Comparison of ENCODE assay signal across 10 cellular contexts in the genomic region with DNA sequence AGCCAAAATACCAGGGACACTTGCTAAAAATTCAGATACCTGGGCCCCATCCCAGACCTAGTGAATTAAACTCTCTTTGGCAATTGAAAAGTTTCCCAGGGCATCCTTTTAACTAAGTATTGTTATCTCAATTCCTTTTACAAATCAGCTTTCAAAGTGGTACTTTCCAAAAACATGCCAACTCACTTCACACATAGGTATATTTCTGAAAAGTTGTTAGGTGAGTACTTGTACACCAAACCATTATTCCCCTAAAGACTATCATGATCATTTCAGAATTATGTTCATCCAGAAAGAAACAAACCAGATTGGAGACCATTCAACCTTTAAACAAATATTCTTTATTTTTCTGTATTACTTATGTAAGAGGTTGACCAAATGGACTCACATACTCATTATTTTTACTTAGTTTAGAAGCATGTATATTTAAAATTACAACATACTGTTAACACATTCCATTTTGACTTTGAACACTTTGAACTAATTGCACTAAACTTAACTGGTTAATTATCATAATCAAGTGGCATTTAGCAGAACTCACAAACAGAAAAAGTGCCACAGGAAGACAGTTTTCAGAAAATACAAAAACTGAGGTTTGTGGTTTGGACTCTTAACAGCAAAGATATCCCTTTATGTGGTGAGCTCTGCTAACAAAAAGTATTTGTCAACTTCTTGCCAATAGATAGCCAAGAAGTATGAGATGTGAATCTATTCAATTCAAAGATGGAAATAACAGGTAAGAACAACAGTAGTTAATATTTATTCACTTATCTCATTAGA. TPM values are rescaled to one million over a fixed set of nuclear protein-coding genes. Genes with fewer than 3 reads are reported as not detected.
DNase-seq lines count a peak whose midpoint lies in the region; ATAC-seq, FAIRE-seq and TF ChIP-seq lines count a peak whose summit lies in the region.
"Had no signal": no experiment of that assay in that cellular context is flagged by ENCODE, and none has a peak within 500 bp of the region (broad histone marks: within the 10 kb centered on the region; RNA-seq: fewer than 3 reads in every experiment).

No MANE protein-coding gene starts in this region.

- H3K36me3 Mint-ChIP-seq in activated CD8-positive, alpha-beta T cell treated with anti-CD3 and anti-CD28 coated beads, Interleukin-2, amount 10 ng/mL, durations not matched to agents 7 days and 5 days (ENCODE audit: low read depth): peaks cover 26% of the 10 kb centered on the region

- H3K9me3 ChIP-seq in hepatocyte (ENCODE audit: low read depth): no peaks in the 10 kb centered on the region
- H3K9me3 ChIP-seq: uterus had no signal

- H3K9me2 ChIP-seq in hepatocyte (replicated peaks; ENCODE audit: insufficient read depth): no peaks in the 10 kb centered on the region

- H3K27ac Mint-ChIP-seq in activated CD8-positive, alpha-beta T cell treated with anti-CD3 and anti-CD28 coated beads, Interleukin-2, amount 10 ng/mL, durations not matched to agents 7 days and 5 days: peak overlapping the region; percentile 80

- H3K27me3 ChIP-seq in GM06990 (replicated peaks; ENCODE audit: control insufficient read depth, insufficient read depth, low read length) (no peaks in the 10 kb centered on the region), hepatocyte (no peaks in the 10 kb centered on the region)
- H3K27me3 ChIP-seq: uterus had no signal

- no peak for TF ChIP-seq CTCF in GM06990 (IDR thresholded peaks at IDR 0.05; ENCODE audit: insufficient read depth, low read length, poor library complexity, severe bottlenecking)
- TF ChIP-seq CTCF in hepatocyte (IDR thresholded peaks at IDR 0.05; ENCODE audit: poor library complexity): no peak

- no peaks in the 10 kb centered on the region for H3K36me3 ChIP-seq in GM06990 (ENCODE audit: control insufficient read depth, insufficient read depth, low read length)
- no peaks in the 10 kb centered on the region for H3K36me3 ChIP-seq in hepatocyte (replicated peaks; ENCODE audit: insufficient read depth, low read depth)
- H3K36me3 ChIP-seq: uterus had no signal

- POLR2A ChIA-PET in activated CD8-positive, alpha-beta T cell treated with anti-CD3 and anti-CD28 coated beads, Interleukin-2, amount 10 ng/mL, durations not matched to agents 7 days and 5 days (lab: Charles Lee): interaction anchor here (1.4 kb wide), 1 partner anchor 41 kb away, joined by 5 read pairs; the partner anchor contains the start of genes KIAA0825 and SLF1

- no peaks in the 10 kb centered on the region for H3K4me1 ChIP-seq in hepatocyte (ENCODE audit: insufficient read depth)
- H3K4me1 ChIP-seq: uterus had no signal

- CTCF ChIA-PET in activated CD8-positive, alpha-beta T cell treated with anti-CD3 and anti-CD28 coated beads, Interleukin-2, amount 10 ng/mL, durations not matched to agents 7 days and 5 days (lab: Charles Lee): interaction anchor here (0.8 to 1.8 kb wide), 3 partner anchors 53 to 273 kb away, joined by 3 to 4 read pairs (median 3); no protein-coding TSS in a partner anchor

- H3K4me1 Mint-ChIP-seq in activated CD8-positive, alpha-beta T cell treated with anti-CD3 and anti-CD28 coated beads, Interleukin-2, amount 10 ng/mL, durations not matched to agents 7 days and 5 days (ENCODE audit: low read depth): peaks cover 60% of the 10 kb centered on the region

- no peak overlapping the region for H3K27ac ChIP-seq in hepatocyte
- H3K27ac ChIP-seq: uterus had no signal

- H3K9me3 Mint-ChIP-seq in activated CD8-positive, alpha-beta T cell treated with anti-CD3 and anti-CD28 coated beads, Interleukin-2, amount 10 ng/mL, durations not matched to agents 7 days and 5 days (ENCODE audit: insufficient read depth): no peaks in the 10 kb centered on the region

- no peak for FAIRE-seq in urothelium cell line (lab: Jason Lieb, UNC)

- H3K79me2 ChIP-seq in hepatocyte: no peaks in the 10 kb centered on the region

- H3K27me3 Mint-ChIP-seq in activated CD8-positive, alpha-beta T cell treated with anti-CD3 and anti-CD28 coated beads, Interleukin-2, amount 10 ng/mL, durations not matched to agents 7 days and 5 days (ENCODE audit: low read depth): no peaks in the 10 kb centered on the region

- no peak overlapping the region for H3K4me2 ChIP-seq in hepatocyte

- DNase-seq in GM06990 (ENCODE audit: extremely low read depth, insufficient read length) (peak; percentile 24), foreskin melanocyte (no peak), hepatocyte (ENCODE audit: low spot score) (no peak), anterior cingulate cortex (lab: John Stamatoyannopoulos, UW) (no peak), urothelium cell line (ENCODE audit: low spot score) (no peak)
- DNase-seq in activated CD8-positive, alpha-beta T cell treated with anti-CD3 and anti-CD28 coated beads, Interleukin-2, amount 10 ng/mL, durations not matched to agents 7 days and 5 days: peak; percentile 23
- DNase-seq: DMS153, uterus had no signal

- ATAC-seq in GM19397 (IDR thresholded peaks at IDR 0.05; ENCODE audit: unreplicated experiment) (peak; percentile 73), HG03060 (IDR thresholded peaks at IDR 0.05; ENCODE audit: low read depth, unreplicated experiment) (peak; percentile 88)
- peak; percentile 73 for ATAC-seq in activated CD8-positive, alpha-beta T cell treated with anti-CD3 and anti-CD28 coated beads, Interleukin-2, amount 10 ng/mL, durations not matched to agents 7 days and 5 days

- peak overlapping the region; percentile 51 for H3K4me3 Mint-ChIP-seq in activated CD8-positive, alpha-beta T cell treated with anti-CD3 and anti-CD28 coated beads, Interleukin-2, amount 10 ng/mL, durations not matched to agents 7 days and 5 days

- H3K4me3 ChIP-seq in GM06990 (replicated peaks; ENCODE audit: low read depth, low read length) (no peak overlapping the region), hepatocyte (no peak overlapping the region)
- H3K4me3 ChIP-seq: uterus had no signal

- H4K20me1 ChIP-seq in hepatocyte (ENCODE audit: insufficient read depth, poor library complexity, severe bottlenecking): no peaks in the 10 kb centered on the region

- H2AFZ ChIP-seq in hepatocyte: no peak overlapping the region

RNA-seq across cellular contexts. Expression of gene KIAA0825, which starts 40.7 kb away (rescaled TPM):
- 1 to 10 TPM; 1.1 to 2.0 TPM for total RNA-seq in activated CD8-positive, alpha-beta T cell treated with anti-CD3 and anti-CD28 coated beads, Interleukin-2, amount 10 ng/mL, durations not matched to agents 7 days and 5 days
- 4.5 and 4.9 TPM in 2 replicates for total RNA-seq in hepatocyte
- 2.1 and 2.7 TPM in 2 replicates for polyA plus RNA-seq in hepatocyte

RNA-seq across cellular contexts. Expression of gene SLF1, which starts 40.8 kb away (rescaled TPM):
- total RNA-seq in activated CD8-positive, alpha-beta T cell treated with anti-CD3 and anti-CD28 coated beads, Interleukin-2, amount 10 ng/mL, durations not matched to agents 7 days and 5 days: 10 to 100 TPM; 18.2 to 19.4 TPM
- total RNA-seq in hepatocyte: 5.5 and 9.0 TPM in 2 replicates
- 3.3 and 7.0 TPM in 2 replicates for polyA plus RNA-seq in hepatocyte

Comparison
In these comparisons a context has a peak if more than half of its experiments do, and no peak if none do; other contexts are left out.
1. DNase-seq: peak in GM06990 (single experiment) and activated CD8-positive, alpha-beta T cell treated with anti-CD3 and anti-CD28 coated beads, Interleukin-2, amount 10 ng/mL, durations not matched to agents 7 days and 5 days (single experiment); none in foreskin melanocyte (single experiment), hepatocyte (single experiment), anterior cingulate cortex (0 of 58) and urothelium cell line (single experiment).
2. Peak in every context shown above with its lines, with median percentiles within 50 percentile points of each other: ATAC-seq.